In the genomic region with DNA sequence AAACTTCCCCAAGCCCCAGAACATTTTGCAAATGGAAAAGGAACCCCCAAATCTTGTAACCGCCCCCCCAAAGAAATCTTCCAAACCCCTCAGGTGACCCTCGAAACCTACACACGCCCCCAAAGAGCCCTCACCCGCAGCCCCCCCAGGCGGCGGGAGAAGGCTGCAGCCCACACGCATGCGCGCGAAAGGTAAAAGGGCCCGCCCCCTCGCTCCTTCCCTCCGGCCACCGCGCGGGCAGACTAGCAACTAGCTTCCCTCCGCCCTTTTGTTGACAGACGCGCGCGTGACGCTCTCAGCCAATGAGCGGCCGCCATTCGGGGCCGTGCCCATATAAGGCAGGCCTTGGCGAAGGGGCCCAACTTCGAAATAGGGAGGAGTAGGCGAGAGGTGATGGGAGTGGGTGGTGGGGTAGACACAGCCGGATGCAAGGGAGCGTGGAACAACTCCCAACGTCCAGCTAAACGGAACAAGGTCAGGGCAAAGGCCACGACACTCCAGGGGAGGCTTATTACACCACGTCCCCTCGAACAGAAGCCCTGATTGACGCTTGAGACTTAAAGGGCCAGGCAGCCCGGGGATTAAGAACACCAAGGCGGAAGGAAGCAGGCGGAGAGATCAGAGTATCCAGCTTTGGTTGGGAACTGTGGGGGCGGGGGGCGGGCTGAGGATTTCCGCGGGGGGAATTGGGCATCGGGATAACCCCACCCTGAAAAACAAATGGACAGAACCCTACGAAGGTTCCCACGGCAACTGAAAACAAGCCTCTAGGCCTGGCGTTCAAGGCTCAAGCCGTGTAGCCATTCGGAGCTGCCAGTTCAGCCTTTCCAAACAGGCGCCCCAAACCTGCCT, we compare ENCODE assay signal across 1 cellular context.
TF ChIP-seq lines count a peak whose summit lies in the region.

No MANE protein-coding gene starts in this region.

TF ChIP-seq in HEK293, 187 proteins besides CTCF, POLR2A, EP300 and RAD21 (continued from another document):
- TF ChIP-seq, protein P1, sequence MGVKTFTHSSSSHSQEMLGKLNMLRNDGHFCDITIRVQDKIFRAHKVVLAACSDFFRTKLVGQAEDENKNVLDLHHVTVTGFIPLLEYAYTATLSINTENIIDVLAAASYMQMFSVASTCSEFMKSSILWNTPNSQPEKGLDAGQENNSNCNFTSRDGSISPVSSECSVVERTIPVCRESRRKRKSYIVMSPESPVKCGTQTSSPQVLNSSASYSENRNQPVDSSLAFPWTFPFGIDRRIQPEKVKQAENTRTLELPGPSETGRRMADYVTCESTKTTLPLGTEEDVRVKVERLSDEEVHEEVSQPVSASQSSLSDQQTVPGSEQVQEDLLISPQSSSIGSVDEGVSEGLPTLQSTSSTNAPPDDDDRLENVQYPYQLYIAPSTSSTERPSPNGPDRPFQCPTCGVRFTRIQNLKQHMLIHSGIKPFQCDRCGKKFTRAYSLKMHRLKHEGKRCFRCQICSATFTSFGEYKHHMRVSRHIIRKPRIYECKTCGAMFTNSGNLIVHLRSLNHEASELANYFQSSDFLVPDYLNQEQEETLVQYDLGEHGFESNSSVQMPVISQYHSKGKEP (tag by site-specific recombination; IDR thresholded peaks at IDR 0.05), result no peak
- TF ChIP-seq ZNF626 (tag by site-specific recombination; IDR thresholded peaks at IDR 0.05) (no peak), ZFP3 (tag by site-specific recombination; IDR thresholded peaks at IDR 0.05; ENCODE audit: low read depth) (no peak)
